In the genomic region with DNA sequence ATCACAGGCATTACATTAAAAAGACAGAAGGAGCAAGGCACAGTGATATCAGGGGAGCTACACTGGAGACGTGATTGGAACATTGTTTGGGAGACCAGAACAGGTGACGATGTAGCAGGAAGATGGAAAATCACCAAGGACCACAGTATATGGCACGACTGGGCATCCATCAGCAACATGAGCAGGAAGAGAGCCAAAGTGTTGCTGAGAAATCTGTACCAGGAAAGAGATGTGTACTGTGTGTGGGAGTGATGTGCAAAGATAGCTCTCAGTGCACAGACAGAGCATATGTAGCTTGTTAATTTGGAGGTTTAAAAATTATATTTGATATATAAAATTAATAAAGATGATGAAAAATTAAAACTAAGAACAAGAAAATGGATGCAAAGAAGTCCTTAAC, we compare ENCODE assay signal across 28 cellular contexts.
"Had no signal": no experiment of that assay in that cellular context is flagged by ENCODE, and none has a peak within 500 bp of the region (broad histone marks: within the 10 kb centered on the region; RNA-seq: fewer than 3 reads in every experiment).

No MANE protein-coding gene starts in this region.

- H3K36me3 Mint-ChIP-seq: activated CD4-positive, alpha-beta memory T cell treated with anti-CD3 and anti-CD28 coated beads for 36 hours; activated CD8-positive, alpha-beta memory T cell treated with anti-CD3 and anti-CD28 coated beads, Interleukin-2, amount 10 ng/mL, durations not matched to agents 7 days and 5 days; activated naive CD4-positive, alpha-beta T cell treated with anti-CD3 and anti-CD28 coated beads, Interleukin-2, amount 10 ng/mL, durations not matched to agents 7 days and 5 days; activated naive CD4-positive, alpha-beta T cell treated with anti-CD3 and anti-CD28 coated beads, Interleukin-2, amount 50 U/mL, for 24 hours; activated naive CD8-positive, alpha-beta T cell; T-cell had no signal

- H3K9me3 Mint-ChIP-seq: activated CD4-positive, alpha-beta T cell treated with anti-CD3 and anti-CD28 coated beads, Interleukin-2, amount 10 ng/mL, durations not matched to agents 24 days and 14 days; activated naive CD4-positive, alpha-beta T cell treated with anti-CD3 and anti-CD28 coated beads, Interleukin-2, amount 10 ng/mL, durations not matched to agents 7 days and 5 days had no signal

- H3K4me1 Mint-ChIP-seq: activated B cell treated with CpG ODN at 0.5 μM for 24 hours; activated CD4-positive, alpha-beta T cell treated with anti-CD3 and anti-CD28 coated beads, Interleukin-2, amount 10 ng/mL, durations not matched to agents 24 days and 14 days; activated CD8-positive, alpha-beta memory T cell treated with anti-CD3 and anti-CD28 coated beads, Interleukin-2, amount 10 ng/mL, durations not matched to agents 7 days and 5 days; activated naive CD4-positive, alpha-beta T cell treated with anti-CD3 and anti-CD28 coated beads, Interleukin-2, amount 10 ng/mL, durations not matched to agents 7 days and 5 days; activated naive CD4-positive, alpha-beta T cell treated with anti-CD3 and anti-CD28 coated beads, Interleukin-2, amount 50 U/mL, for 24 hours; T-cell; T-helper 17 cell had no signal

- DNase-seq: activated B cell treated with CpG ODN at 0.5 μM for 24 hours; activated CD4-positive, alpha-beta memory T cell treated with anti-CD3 and anti-CD28 coated beads for 36 hours; activated CD4-positive, alpha-beta T cell treated with anti-CD3 and anti-CD28 coated beads for 4 hours; activated CD4-positive, alpha-beta T cell treated with anti-CD3 and anti-CD28 coated beads, Interleukin-2, amount 10 ng/mL, durations not matched to agents 24 days and 14 days; activated CD4-positive, alpha-beta T cell treated with anti-CD3 and anti-CD28 coated beads, Interleukin-2, amount 50 U/mL, for 1 hour; activated CD4-positive, alpha-beta T cell treated with anti-CD3 and anti-CD28 coated beads, Interleukin-2, amount 50 U/mL, for 4 hours; activated CD4-positive, CD25-positive, alpha-beta regulatory T cell treated with anti-CD3 and anti-CD28 coated beads, Interleukin-2, amount 50 U/mL, for 72 hours; activated CD8-positive, alpha-beta memory T cell treated with anti-CD3 and anti-CD28 coated beads for 24 hours; activated CD8-positive, alpha-beta memory T cell treated with anti-CD3 and anti-CD28 coated beads, Interleukin-2, amount 10 ng/mL, durations not matched to agents 7 days and 5 days; activated CD8-positive, alpha-beta memory T cell treated with anti-CD3 and anti-CD28 coated beads, Interleukin-2, amount 50 U/mL, for 48 hours; activated CD8-positive, alpha-beta T cell treated with anti-CD3 and anti-CD28 coated beads for 36 hours; activated effector memory CD4-positive, alpha-beta T cell treated with Interleukin-2 at 50 U/mL for 16 hours; activated gamma-delta T cell; activated naive CD4-positive, alpha-beta T cell treated with anti-CD3 and anti-CD28 coated beads, Interleukin-2, amount 10 ng/mL, durations not matched to agents 7 days and 5 days; activated naive CD4-positive, alpha-beta T cell treated with Interleukin-2 at 50 U/mL for 16 hours; activated T-cell treated with anti-CD3 and anti-CD28 coated beads, Interleukin-2, amount 50 U/mL, for 24 hours; activated T-cell treated with anti-CD3 and anti-CD28 coated beads, Interleukin-2, amount 50 U/mL, for 48 hours; adrenal gland; amniotic stem cell; body of pancreas; brain microvascular endothelial cell; central memory CD4-positive, alpha-beta T cell; T-cell; T-helper 17 cell; T-helper 9 cell had no signal

- ATAC-seq: activated CD8-positive, alpha-beta memory T cell treated with anti-CD3 and anti-CD28 coated beads, Interleukin-2, amount 10 ng/mL, durations not matched to agents 7 days and 5 days; activated CD8-positive, alpha-beta T cell treated with anti-CD3 and anti-CD28 coated beads for 36 hours; body of pancreas; T-cell; T-helper 17 cell had no signal

- H3K27me3 Mint-ChIP-seq: activated B cell treated with CpG ODN at 0.5 μM for 24 hours; activated CD4-positive, alpha-beta memory T cell treated with anti-CD3 and anti-CD28 coated beads for 36 hours; activated CD4-positive, alpha-beta T cell treated with anti-CD3 and anti-CD28 coated beads, Interleukin-2, amount 10 ng/mL, durations not matched to agents 24 days and 14 days; activated CD8-positive, alpha-beta memory T cell treated with anti-CD3 and anti-CD28 coated beads, Interleukin-2, amount 10 ng/mL, durations not matched to agents 7 days and 5 days; activated CD8-positive, alpha-beta T cell treated with anti-CD3 and anti-CD28 coated beads for 36 hours; activated naive CD4-positive, alpha-beta T cell treated with anti-CD3 and anti-CD28 coated beads, Interleukin-2, amount 10 ng/mL, durations not matched to agents 7 days and 5 days; activated naive CD4-positive, alpha-beta T cell treated with anti-CD3 and anti-CD28 coated beads, Interleukin-2, amount 50 U/mL, for 24 hours; activated naive CD8-positive, alpha-beta T cell; activated T-cell treated with anti-CD3 and anti-CD28 coated beads, Interleukin-2, amount 50 U/mL, for 24 hours; T-cell; T-helper 17 cell had no signal

- H3K4me3 Mint-ChIP-seq: activated B cell treated with CpG ODN at 0.5 μM for 24 hours; activated CD4-positive, alpha-beta memory T cell treated with anti-CD3 and anti-CD28 coated beads for 36 hours; activated CD4-positive, alpha-beta T cell treated with anti-CD3 and anti-CD28 coated beads, Interleukin-2, amount 10 ng/mL, durations not matched to agents 24 days and 14 days; activated CD8-positive, alpha-beta memory T cell treated with anti-CD3 and anti-CD28 coated beads, Interleukin-2, amount 10 ng/mL, durations not matched to agents 7 days and 5 days; activated CD8-positive, alpha-beta T cell treated with anti-CD3 and anti-CD28 coated beads for 36 hours; activated naive CD4-positive, alpha-beta T cell treated with anti-CD3 and anti-CD28 coated beads, Interleukin-2, amount 10 ng/mL, durations not matched to agents 7 days and 5 days; activated naive CD4-positive, alpha-beta T cell treated with anti-CD3 and anti-CD28 coated beads, Interleukin-2, amount 50 U/mL, for 24 hours; activated naive CD8-positive, alpha-beta T cell; activated T-cell treated with anti-CD3 and anti-CD28 coated beads, Interleukin-2, amount 50 U/mL, for 24 hours; T-cell; T-helper 17 cell had no signal

- H3K27ac Mint-ChIP-seq: activated B cell treated with CpG ODN at 0.5 μM for 24 hours; activated CD4-positive, alpha-beta memory T cell treated with anti-CD3 and anti-CD28 coated beads for 36 hours; activated CD4-positive, alpha-beta T cell treated with anti-CD3 and anti-CD28 coated beads, Interleukin-2, amount 10 ng/mL, durations not matched to agents 24 days and 14 days; activated CD8-positive, alpha-beta memory T cell treated with anti-CD3 and anti-CD28 coated beads, Interleukin-2, amount 10 ng/mL, durations not matched to agents 7 days and 5 days; activated CD8-positive, alpha-beta T cell treated with anti-CD3 and anti-CD28 coated beads for 36 hours; activated naive CD4-positive, alpha-beta T cell treated with anti-CD3 and anti-CD28 coated beads, Interleukin-2, amount 10 ng/mL, durations not matched to agents 7 days and 5 days; activated naive CD4-positive, alpha-beta T cell treated with anti-CD3 and anti-CD28 coated beads, Interleukin-2, amount 50 U/mL, for 24 hours; activated naive CD8-positive, alpha-beta T cell; activated T-cell treated with anti-CD3 and anti-CD28 coated beads, Interleukin-2, amount 50 U/mL, for 24 hours; activated T-helper 2 cell treated with anti-CD3 and anti-CD28 coated beads, Interferon-gamma antibody, Interleukin-2, Interleukin-4, amounts not matched to agents 10 μg/mL and 5 μg/mL and 100 μg/mL, durations not matched to agents 14 hours and 24 hours and 36 hours; T-cell; T-helper 17 cell had no signal
